ENCODE assay signal across 2 cellular contexts in the genomic region with DNA sequence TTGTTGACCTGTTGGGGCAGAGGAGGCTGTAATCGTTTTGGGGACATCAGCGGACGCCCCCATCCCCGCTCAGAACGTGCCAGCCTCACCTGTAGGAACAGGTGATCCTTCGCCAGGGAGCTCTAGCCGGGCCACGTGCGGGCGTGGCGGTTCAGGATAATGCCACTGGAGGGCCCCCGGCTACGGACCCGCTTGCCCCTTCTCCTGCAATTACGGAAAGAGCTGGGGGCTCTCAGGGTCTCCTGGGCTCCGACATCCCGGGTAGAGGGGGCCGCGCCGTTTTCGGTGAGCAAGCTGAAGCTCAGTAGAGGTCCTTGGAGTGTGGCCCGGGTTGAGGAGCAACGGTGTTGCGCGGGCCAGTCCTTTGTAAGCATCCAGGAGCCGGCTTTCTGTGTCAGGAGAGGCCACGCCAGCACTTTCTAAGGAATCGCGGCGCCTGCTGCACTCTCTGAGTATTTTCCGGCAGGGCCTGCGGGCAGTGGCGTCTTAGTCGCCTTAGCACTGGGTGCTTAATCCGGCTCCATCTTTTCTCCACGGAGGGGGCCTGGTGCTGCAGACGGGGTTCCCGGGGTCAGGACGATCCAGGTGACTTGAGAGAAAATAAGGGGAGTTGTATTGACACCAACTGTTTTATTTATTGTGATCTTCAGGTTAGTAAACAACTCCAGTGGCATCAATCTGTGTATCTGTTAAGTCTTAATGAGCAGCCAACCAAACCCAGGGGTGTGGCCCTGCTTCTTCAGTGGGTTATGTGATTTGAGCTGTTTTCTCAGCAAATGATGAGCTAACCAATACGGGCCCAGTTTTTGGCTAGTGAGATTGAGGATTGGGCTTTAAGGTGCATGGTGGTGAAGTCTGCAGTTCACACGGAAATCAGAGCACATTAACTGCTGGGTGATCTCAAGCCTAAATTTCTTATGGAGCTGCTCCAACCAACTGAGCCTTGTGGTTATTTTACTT.
TF ChIP-seq lines count a peak whose summit lies in the region.

No MANE protein-coding gene starts in this region.

TF ChIP-seq in SK-N-SH treated with all-trans-retinoic acid at 6 μM for 48 hours, 23 proteins besides CTCF, POLR2A, EP300 and RAD21:
- TF ChIP-seq, protein P1, sequence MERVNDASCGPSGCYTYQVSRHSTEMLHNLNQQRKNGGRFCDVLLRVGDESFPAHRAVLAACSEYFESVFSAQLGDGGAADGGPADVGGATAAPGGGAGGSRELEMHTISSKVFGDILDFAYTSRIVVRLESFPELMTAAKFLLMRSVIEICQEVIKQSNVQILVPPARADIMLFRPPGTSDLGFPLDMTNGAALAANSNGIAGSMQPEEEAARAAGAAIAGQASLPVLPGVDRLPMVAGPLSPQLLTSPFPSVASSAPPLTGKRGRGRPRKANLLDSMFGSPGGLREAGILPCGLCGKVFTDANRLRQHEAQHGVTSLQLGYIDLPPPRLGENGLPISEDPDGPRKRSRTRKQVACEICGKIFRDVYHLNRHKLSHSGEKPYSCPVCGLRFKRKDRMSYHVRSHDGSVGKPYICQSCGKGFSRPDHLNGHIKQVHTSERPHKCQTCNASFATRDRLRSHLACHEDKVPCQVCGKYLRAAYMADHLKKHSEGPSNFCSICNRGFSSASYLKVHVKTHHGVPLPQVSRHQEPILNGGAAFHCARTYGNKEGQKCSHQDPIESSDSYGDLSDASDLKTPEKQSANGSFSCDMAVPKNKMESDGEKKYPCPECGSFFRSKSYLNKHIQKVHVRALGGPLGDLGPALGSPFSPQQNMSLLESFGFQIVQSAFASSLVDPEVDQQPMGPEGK (CRISPR knock-in tag; IDR thresholded peaks at IDR 0.05; ENCODE audit: borderline replicate concordance), result no peak
- TF ChIP-seq SNAI2 (CRISPR knock-in tag; IDR thresholded peaks at IDR 0.05), result no peak
- TF ChIP-seq, protein P2, sequence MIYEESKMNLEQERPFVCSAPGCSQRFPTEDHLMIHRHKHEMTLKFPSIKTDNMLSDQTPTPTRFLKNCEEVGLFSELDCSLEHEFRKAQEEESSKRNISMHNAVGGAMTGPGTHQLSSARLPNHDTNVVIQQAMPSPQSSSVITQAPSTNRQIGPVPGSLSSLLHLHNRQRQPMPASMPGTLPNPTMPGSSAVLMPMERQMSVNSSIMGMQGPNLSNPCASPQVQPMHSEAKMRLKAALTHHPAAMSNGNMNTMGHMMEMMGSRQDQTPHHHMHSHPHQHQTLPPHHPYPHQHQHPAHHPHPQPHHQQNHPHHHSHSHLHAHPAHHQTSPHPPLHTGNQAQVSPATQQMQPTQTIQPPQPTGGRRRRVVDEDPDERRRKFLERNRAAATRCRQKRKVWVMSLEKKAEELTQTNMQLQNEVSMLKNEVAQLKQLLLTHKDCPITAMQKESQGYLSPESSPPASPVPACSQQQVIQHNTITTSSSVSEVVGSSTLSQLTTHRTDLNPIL (CRISPR knock-in tag; IDR thresholded peaks at IDR 0.05; ENCODE audit: low read depth), result no peak
- TF ChIP-seq ZNF565 (CRISPR knock-in tag; conservative IDR thresholded peaks at IDR 0.05; ENCODE audit: low read depth), result no peak
- TF ChIP-seq, protein P3, sequence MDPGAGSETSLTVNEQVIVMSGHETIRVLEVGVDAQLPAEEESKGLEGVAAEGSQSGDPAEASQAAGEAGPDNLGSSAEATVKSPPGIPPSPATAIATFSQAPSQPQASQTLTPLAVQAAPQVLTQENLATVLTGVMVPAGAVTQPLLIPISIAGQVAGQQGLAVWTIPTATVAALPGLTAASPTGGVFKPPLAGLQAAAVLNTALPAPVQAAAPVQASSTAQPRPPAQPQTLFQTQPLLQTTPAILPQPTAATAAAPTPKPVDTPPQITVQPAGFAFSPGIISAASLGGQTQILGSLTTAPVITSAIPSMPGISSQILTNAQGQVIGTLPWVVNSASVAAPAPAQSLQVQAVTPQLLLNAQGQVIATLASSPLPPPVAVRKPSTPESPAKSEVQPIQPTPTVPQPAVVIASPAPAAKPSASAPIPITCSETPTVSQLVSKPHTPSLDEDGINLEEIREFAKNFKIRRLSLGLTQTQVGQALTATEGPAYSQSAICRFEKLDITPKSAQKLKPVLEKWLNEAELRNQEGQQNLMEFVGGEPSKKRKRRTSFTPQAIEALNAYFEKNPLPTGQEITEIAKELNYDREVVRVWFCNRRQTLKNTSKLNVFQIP (CRISPR knock-in tag; IDR thresholded peaks at IDR 0.05; ENCODE audit: borderline replicate concordance, low read depth), result no peak
- no peak for TF ChIP-seq ZNF70 (CRISPR knock-in tag; IDR thresholded peaks at IDR 0.05)
- TF ChIP-seq ISL1 (CRISPR knock-in tag; IDR thresholded peaks at IDR 0.05), result no peak
- TF ChIP-seq CSDC2 (CRISPR knock-in tag; IDR thresholded peaks at IDR 0.05), result no peak
- TF ChIP-seq ZC3H10 (CRISPR knock-in tag; IDR thresholded peaks at IDR 0.05), result no peak
- TF ChIP-seq TOX (CRISPR knock-in tag; IDR thresholded peaks at IDR 0.05; ENCODE audit: borderline replicate concordance), result no peak
- TF ChIP-seq TCF4 (CRISPR knock-in tag; IDR thresholded peaks at IDR 0.05; ENCODE audit: borderline replicate concordance), result no peak

TF ChIP-seq in H1, 55 proteins besides CTCF, POLR2A, EP300 and RAD21:
- TF ChIP-seq TAF7 (optimal IDR thresholded peaks at IDR 0.05; ENCODE audit: borderline replicate concordance, low read depth, low read length) (no peak), BACH1 (IDR thresholded peaks at IDR 0.05; ENCODE audit: low read length) (peak; percentile 29; the same call in 1 of the 2 replicates), TCF12 (IDR thresholded peaks at IDR 0.05; ENCODE audit: low read depth, low read length) (no peak), EZH2 (IDR thresholded peaks at IDR 0.05; ENCODE audit: low read depth, low read length, severe bottlenecking) (peak; percentile 22), JUND (IDR thresholded peaks at IDR 0.05; ENCODE audit: low read length) (no peak), SIN3A (conservative IDR thresholded peaks at IDR 0.05 in 1 of 2, IDR thresholded peaks at IDR 0.05 in 1 of 2; ENCODE audit: low read depth in 1 of 2, low read length in 2 of 2) (peak in 1 of 2 experiments; percentile 29; a peak in 1 of 4 replicates), TAF1 (IDR thresholded peaks at IDR 0.05; ENCODE audit: low read depth, low read length) (peak; percentile 42; the same call in 1 of the 2 replicates), ASH2L (IDR thresholded peaks at IDR 0.05; ENCODE audit: low read length) (peak; percentile 37), YY1 (IDR thresholded peaks at IDR 0.05; ENCODE audit: low read depth, low read length) (no peak), TEAD4 (IDR thresholded peaks at IDR 0.05; ENCODE audit: low read depth, low read length) (no peak), TBP (IDR thresholded peaks at IDR 0.05; ENCODE audit: low read depth, low read length) (peak; percentile 39)
- TF ChIP-seq, protein P4, sequence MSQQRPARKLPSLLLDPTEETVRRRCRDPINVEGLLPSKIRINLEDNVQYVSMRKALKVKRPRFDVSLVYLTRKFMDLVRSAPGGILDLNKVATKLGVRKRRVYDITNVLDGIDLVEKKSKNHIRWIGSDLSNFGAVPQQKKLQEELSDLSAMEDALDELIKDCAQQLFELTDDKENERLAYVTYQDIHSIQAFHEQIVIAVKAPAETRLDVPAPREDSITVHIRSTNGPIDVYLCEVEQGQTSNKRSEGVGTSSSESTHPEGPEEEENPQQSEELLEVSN (IDR thresholded peaks at IDR 0.05), result peak; percentile 88
- TF ChIP-seq, protein P5, sequence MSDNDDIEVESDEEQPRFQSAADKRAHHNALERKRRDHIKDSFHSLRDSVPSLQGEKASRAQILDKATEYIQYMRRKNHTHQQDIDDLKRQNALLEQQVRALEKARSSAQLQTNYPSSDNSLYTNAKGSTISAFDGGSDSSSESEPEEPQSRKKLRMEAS (IDR thresholded peaks at IDR 0.05), result peak; percentile 96
TF ChIP-seq in H1: peak in this region for 8.
